ENCODE assay signal across 8 cellular contexts in the genomic region with DNA sequence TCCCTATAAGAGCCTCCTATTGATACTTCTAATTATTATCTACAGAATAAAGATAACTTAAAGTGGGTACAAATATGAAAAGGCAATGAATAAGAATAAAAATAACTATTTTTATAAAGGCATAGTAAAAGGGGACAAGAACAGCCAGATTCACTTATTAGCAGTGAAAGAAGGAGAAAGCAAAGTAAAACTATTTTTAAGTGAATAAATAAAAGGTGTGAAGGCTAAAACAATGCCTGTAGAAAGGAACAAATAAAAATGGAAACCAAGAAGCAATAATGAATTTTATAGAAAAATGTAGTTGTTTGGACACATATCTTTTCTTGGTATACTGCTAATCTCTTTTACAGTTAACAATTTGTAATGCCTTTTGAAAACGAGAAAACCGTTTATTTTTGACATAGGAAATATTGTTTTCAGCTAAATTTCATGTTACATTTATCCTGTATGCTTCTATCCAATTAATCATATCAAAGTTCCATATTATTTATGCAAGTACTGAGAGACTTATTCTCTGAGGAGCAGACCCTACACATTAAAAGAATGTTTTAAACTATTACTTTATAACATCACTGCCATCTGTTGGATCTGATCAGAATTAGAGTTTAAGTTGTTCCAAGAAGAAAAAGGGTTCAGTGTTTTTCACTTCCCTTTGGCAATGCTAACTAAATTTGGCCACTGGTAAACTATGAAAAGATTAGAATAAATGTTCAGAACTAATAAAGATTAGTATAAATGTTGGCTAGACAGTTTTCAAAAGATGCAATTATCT. TPM values are rescaled to one million over a fixed set of nuclear protein-coding genes. Genes with fewer than 3 reads are reported as not detected.
DNase-seq lines count a peak whose midpoint lies in the region; FAIRE-seq and TF ChIP-seq lines count a peak whose summit lies in the region.

No MANE protein-coding gene starts in this region.

- H3K27me3 Mint-ChIP-seq in activated T-helper 1 cell treated with anti-CD3 and anti-CD28 coated beads, Interleukin-12 subunit alpha, Interleukin-12 subunit beta, Interleukin-2, Interleukin-4 antibody, amounts not matched to agents 30 ng/mL and 10 ng/mL and 1 ng/mL, durations not matched to agents 14 hours and 24 hours and 36 hours (ENCODE audit: insufficient read depth) = peaks cover 13% of the 10 kb centered on the region

- no peaks in the 10 kb centered on the region for H3K9me3 ChIP-seq in thyroid gland

- 55 to 63% methylated on average over 2 of the region's 2 CpGs for WGBS in thyroid gland, 2 donors

- H3K9me3 Mint-ChIP-seq in activated T-helper 1 cell treated with anti-CD3 and anti-CD28 coated beads, Interleukin-12 subunit alpha, Interleukin-12 subunit beta, Interleukin-2, Interleukin-4 antibody, amounts not matched to agents 30 ng/mL and 10 ng/mL and 1 ng/mL, durations not matched to agents 14 hours and 24 hours and 36 hours = no peaks in the 10 kb centered on the region

- TF ChIP-seq CTCF in dorsolateral prefrontal cortex (IDR thresholded peaks at IDR 0.05 in 54 of 56, conservative IDR thresholded peaks at IDR 0.05 in 2 of 56; ENCODE audit: low read depth in 1 of 56, partially characterized antibody in 56 of 56) = peak; percentile 45 to 85 (median 68)
- TF ChIP-seq CTCF in thyroid gland (IDR thresholded peaks at IDR 0.05) = peak in 3 of 6 experiments; percentile 34 to 41 (median 38)

- H3K4me1 Mint-ChIP-seq in activated T-helper 1 cell treated with anti-CD3 and anti-CD28 coated beads, Interleukin-12 subunit alpha, Interleukin-12 subunit beta, Interleukin-2, Interleukin-4 antibody, amounts not matched to agents 30 ng/mL and 10 ng/mL and 1 ng/mL, durations not matched to agents 14 hours and 24 hours and 36 hours (ENCODE audit: low read depth) = peaks cover 17% of the 10 kb centered on the region

- intact Hi-C loops in dorsolateral prefrontal cortex (cut with DNase I) = loop anchor here (5.0 to 10.0 kb wide), 10 partner anchors 132 to 1492 kb away; partner anchors contain the start of genes PIP4K2A (in 2 of the 2), BMI1 (in 1 of the 2) and DNAJC1 (in 1 of the 2)
- intact Hi-C loops in activated T-helper 1 cell treated with anti-CD3 and anti-CD28 coated beads, Interleukin-12 subunit alpha, Interleukin-12 subunit beta, Interleukin-2, Interleukin-4 antibody, amounts not matched to agents 30 ng/mL and 10 ng/mL and 1 ng/mL, durations not matched to agents 14 hours and 24 hours and 36 hours (cut with micrococcal nuclease) = loop anchor here (5.0 to 10.0 kb wide), 5 partner anchors 272 to 1910 kb away; partner anchors contain the start of gene PIP4K2A
- intact Hi-C loops in thyroid gland (cut with DNase I) = loop anchor here (10.0 kb wide), 1 partner anchor 412 kb away; no protein-coding TSS in a partner anchor

- no peak overlapping the region for H3K27ac Mint-ChIP-seq in activated T-helper 1 cell treated with anti-CD3 and anti-CD28 coated beads, Interleukin-12 subunit alpha, Interleukin-12 subunit beta, Interleukin-2, Interleukin-4 antibody, amounts not matched to agents 30 ng/mL and 10 ng/mL and 1 ng/mL, durations not matched to agents 14 hours and 24 hours and 36 hours

- no peak overlapping the region for H3K4me3 ChIP-seq in dorsolateral prefrontal cortex
- H3K4me3 ChIP-seq in thyroid gland (replicated peaks in 1 of 3) = no peak overlapping the region

- H3K4me3 Mint-ChIP-seq in activated T-helper 1 cell treated with anti-CD3 and anti-CD28 coated beads, Interleukin-12 subunit alpha, Interleukin-12 subunit beta, Interleukin-2, Interleukin-4 antibody, amounts not matched to agents 30 ng/mL and 10 ng/mL and 1 ng/mL, durations not matched to agents 14 hours and 24 hours and 36 hours = no peak overlapping the region

- H3K36me3 ChIP-seq in thyroid gland = no peaks in the 10 kb centered on the region

- DNase-seq in DMS53 treated with DMSO at 0.1 percent for 48 hours (lab: John Stamatoyannopoulos, UW; ENCODE audit: unreplicated experiment) (peak; percentile 56), H54 (ENCODE audit: insufficient read length, low spot score) (no peak), NCI-H460 (ENCODE audit: extremely low read depth, low read depth) (peak; percentile 14), dorsolateral prefrontal cortex (no peak), non-pigmented ciliary epithelial cell (ENCODE audit: low read depth) (peak; percentile 10), thyroid gland (no peak), NCI-H2227 (lab: John Stamatoyannopoulos, UW; ENCODE audit: unreplicated experiment) (no peak)
- DNase-seq in activated T-helper 1 cell treated with anti-CD3 and anti-CD28 coated beads, Interleukin-12 subunit alpha, Interleukin-12 subunit beta, Interleukin-2, Interleukin-4 antibody, amounts not matched to agents 30 ng/mL and 10 ng/mL and 1 ng/mL, durations not matched to agents 14 hours and 24 hours and 36 hours (ENCODE audit: low spot score) = no peak

- FAIRE-seq in H54 (lab: Jason Lieb, UNC) = peak; percentile 52

- peak overlapping the region in 54 of 59 donors; percentile 1 to 88 (median 66) for H3K27ac ChIP-seq in dorsolateral prefrontal cortex
- no peak overlapping the region for H3K27ac ChIP-seq in thyroid gland

- H3K4me1 ChIP-seq in thyroid gland = peaks cover 0 to 4% of the 10 kb centered on the region in 2 donors

- no peaks in the 10 kb centered on the region for H3K36me3 Mint-ChIP-seq in activated T-helper 1 cell treated with anti-CD3 and anti-CD28 coated beads, Interleukin-12 subunit alpha, Interleukin-12 subunit beta, Interleukin-2, Interleukin-4 antibody, amounts not matched to agents 30 ng/mL and 10 ng/mL and 1 ng/mL, durations not matched to agents 14 hours and 24 hours and 36 hours (ENCODE audit: low read depth)

- H3K27me3 ChIP-seq in dorsolateral prefrontal cortex (no peaks in the 10 kb centered on the region), thyroid gland (no peaks in the 10 kb centered on the region)

- TF ChIP-seq POLR2A in H54 (IDR thresholded peaks at IDR 0.05; ENCODE audit: low read depth, low read length) (no peak), thyroid gland (IDR thresholded peaks at IDR 0.05) (no peak)

RNA-seq across cellular contexts. Expression of gene ARMC3, which starts 59.1 kb away (rescaled TPM):
- 0.25 TPM in 1 of 2 replicates, not detected in the other for total RNA-seq in NCI-H460 (2014; rRNA removed; shearing (Covaris generic))
- polyA plus RNA-seq in NCI-H460 (2014; cell fraction: nucleus; rRNA removed) = 0.68 TPM in 1 of 2 replicates, not detected in the other
- total RNA-seq in dorsolateral prefrontal cortex (10 to 100 TPM in 1 of 120 experiments, 1 to 10 TPM in 119; 1.0 to 11.9 (median 3.5) TPM), thyroid gland (under 1 TPM; 0.13 to 0.73 (median 0.51) TPM)
- total RNA-seq in activated T-helper 1 cell treated with anti-CD3 and anti-CD28 coated beads, Interleukin-12 subunit alpha, Interleukin-12 subunit beta, Interleukin-2, Interleukin-4 antibody, amounts not matched to agents 30 ng/mL and 10 ng/mL and 1 ng/mL, durations not matched to agents 14 hours and 24 hours and 36 hours = not detected in 2 replicates

Comparison
In these comparisons a context has a peak if more than half of its experiments do, and no peak if none do; other contexts are left out.
1. DNase-seq: peak in DMS53 treated with DMSO at 0.1 percent for 48 hours (single experiment), NCI-H460 (single experiment) and non-pigmented ciliary epithelial cell (single experiment); none in H54 (single experiment), dorsolateral prefrontal cortex (0 of 10), activated T-helper 1 cell treated with anti-CD3 and anti-CD28 coated beads, Interleukin-12 subunit alpha, Interleukin-12 subunit beta, Interleukin-2, Interleukin-4 antibody, amounts not matched to agents 30 ng/mL and 10 ng/mL and 1 ng/mL, durations not matched to agents 14 hours and 24 hours and 36 hours (single experiment), thyroid gland (0 of 2) and NCI-H2227 (single experiment).
2. H3K27ac ChIP-seq: peak in dorsolateral prefrontal cortex (54 of 59); none in thyroid gland (0 of 3).